13 cellular contexts compared by ENCODE assay signal in the genomic region with DNA sequence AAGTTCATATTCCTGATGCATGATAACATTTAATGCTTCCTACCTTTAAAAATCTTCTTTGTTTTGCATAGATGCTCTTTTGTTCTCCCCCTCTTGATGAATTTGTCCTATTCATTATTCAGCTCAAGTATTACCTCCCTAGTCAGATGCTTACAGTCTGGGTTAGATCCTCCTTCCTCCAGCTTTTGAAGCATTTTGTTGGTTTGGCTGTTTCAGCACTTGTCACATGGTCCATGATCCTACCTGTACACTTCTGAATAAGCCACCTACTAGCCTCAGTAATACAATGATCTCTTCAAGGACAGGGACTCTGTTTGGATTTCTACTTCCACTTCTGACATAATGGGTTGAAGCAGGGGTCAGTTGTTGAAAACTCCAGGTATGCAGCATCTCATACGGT.
"Had no signal": no experiment of that assay in that cellular context is flagged by ENCODE, and none has a peak within 500 bp of the region (broad histone marks: within the 10 kb centered on the region; RNA-seq: fewer than 3 reads in every experiment).

No MANE protein-coding gene starts in this region.

- H3K27ac ChIP-seq: adrenal gland, dorsolateral prefrontal cortex had no signal

- DNase-seq: activated CD4-positive, alpha-beta T cell treated with anti-CD3 and anti-CD28 coated beads, Interleukin-2, amount 50 U/mL, for 48 hours; activated CD8-positive, alpha-beta memory T cell treated with anti-CD3 and anti-CD28 coated beads, Interleukin-2, amount 50 U/mL, for 48 hours; adrenal gland; dorsolateral prefrontal cortex; erythroblast; mammary epithelial cell; mucosa of descending colon; naive thymus-derived CD4-positive, alpha-beta T cell; nucleus accumbens; posterior cingulate gyrus; retina; stimulated activated CD4-positive, alpha-beta T cell treated with anti-CD3 and anti-CD28 coated beads, Interleukin-12 subunit alpha, Interleukin-12 subunit beta, amount 100 ng/mL, for 4 hours; stimulated activated CD4-positive, alpha-beta T cell treated with anti-CD3 and anti-CD28 coated beads, Interleukin-2, amount 100 ng/mL, for 24 hours had no signal

- H3K36me3 ChIP-seq: adrenal gland had no signal

- H3K27ac Mint-ChIP-seq: naive thymus-derived CD4-positive, alpha-beta T cell had no signal

- H3K27me3 Mint-ChIP-seq: naive thymus-derived CD4-positive, alpha-beta T cell had no signal

- H3K9me3 ChIP-seq: adrenal gland, mucosa of descending colon had no signal

- H3K4me3 ChIP-seq: adrenal gland, dorsolateral prefrontal cortex, mucosa of descending colon had no signal

- H3K4me1 ChIP-seq: adrenal gland had no signal

- H3K9me3 Mint-ChIP-seq: naive thymus-derived CD4-positive, alpha-beta T cell had no signal

- H3K27me3 ChIP-seq: adrenal gland, dorsolateral prefrontal cortex had no signal
